8 cellular contexts compared by ENCODE assay signal in the genomic region with DNA sequence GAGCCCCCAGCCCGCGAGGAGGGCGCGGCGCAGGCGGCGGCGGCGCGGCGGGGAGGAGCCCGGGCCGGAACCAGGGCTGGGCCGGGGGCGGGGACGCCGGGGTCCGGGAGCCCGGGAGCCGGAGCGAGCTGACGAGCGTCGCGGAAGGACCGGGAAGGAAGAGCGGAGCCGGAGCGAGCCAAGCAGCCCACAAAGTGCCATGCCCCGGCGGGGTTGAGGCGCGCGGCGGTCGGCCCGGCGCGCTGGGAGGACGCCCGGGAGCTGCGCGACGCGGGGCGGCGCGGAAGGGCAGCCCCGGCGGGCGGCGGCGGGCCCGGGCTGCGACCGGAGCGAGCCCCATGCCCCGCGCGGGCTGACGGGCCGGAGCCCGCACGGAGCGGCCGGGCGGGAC. TPM values are rescaled to one million over a fixed set of nuclear protein-coding genes. Genes with fewer than 3 reads are reported as not detected.
DNase-seq lines count a peak whose midpoint lies in the region; ATAC-seq, FAIRE-seq and TF ChIP-seq lines count a peak whose summit lies in the region.

No MANE protein-coding gene starts in this region.

- H3K79me1 ChIP-seq in trophoblast cell (ENCODE audit: low read length): peaks cover 4% of the 10 kb centered on the region

- no peak for FAIRE-seq in GM19239 (lab: Jason Lieb, UNC)

- H4K12ac ChIP-seq in trophoblast cell (ENCODE audit: low read depth, low read length): no peak overlapping the region

- no peak overlapping the region for H2BK120ac ChIP-seq in trophoblast cell (ENCODE audit: insufficient read depth, low read length, poor library complexity)

- ATAC-seq in GM18868 (IDR thresholded peaks at IDR 0.05; ENCODE audit: unreplicated experiment) (peak; percentile 28), HG03045 (IDR thresholded peaks at IDR 0.05; ENCODE audit: unreplicated experiment) (peak; percentile 39)

- H3K18ac ChIP-seq in trophoblast cell (ENCODE audit: low read length): peak overlapping the region; percentile 71

- H3K27me3 ChIP-seq in SK-N-SH (ENCODE audit: insufficient read depth): no peaks in the 10 kb centered on the region
- H3K27me3 ChIP-seq in trophoblast cell (ENCODE audit: insufficient read depth, low read length): peaks cover 20% of the 10 kb centered on the region

- CTCF ChIA-PET in SK-N-SH (lab: Yijun Ruan, JAX): interaction anchor here (1.2 to 1.6 kb wide), 4 partner anchors 10 to 137 kb away, joined by 3 to 6 read pairs (median 4); no protein-coding TSS in a partner anchor

- H3K4me1 ChIP-seq in SK-N-SH (ENCODE audit: control insufficient read depth in 1 of 2, insufficient read depth in 2 of 2, low read depth in 1 of 2, low read length in 1 of 2): peaks cover 7 to 22% of the 10 kb centered on the region in 2 experiments; a peak in 2 of 4 replicates
- H3K4me1 ChIP-seq in trophoblast cell (ENCODE audit: control insufficient read depth in 1 of 2, insufficient read depth in 2 of 2, low read length in 2 of 2): peaks cover 18 to 22% of the 10 kb centered on the region in 2 experiments

- no peaks in the 10 kb centered on the region for H3K9me2 ChIP-seq in SK-N-SH

- no peak for TF ChIP-seq CTCF in SK-N-SH (IDR thresholded peaks at IDR 0.05)

- peak overlapping the region; percentile 30 for H2BK12ac ChIP-seq in trophoblast cell (ENCODE audit: low read length)

- H4K20me1 ChIP-seq in SK-N-SH (ENCODE audit: insufficient read depth): peaks cover 42% of the 10 kb centered on the region

- 17% methylated on average over 1 of the region's 67 CpGs for WGBS in SK-N-SH (ENCODE audit: low lambda C conversion rate)
- no CpG with 5 or more reads among the region's 67 CpGs for WGBS in trophoblast cell (ENCODE audit: extremely low coverage, insufficient coverage, insufficient read length)

- H3K4me2 ChIP-seq in SK-N-SH: peak overlapping the region; percentile 93; the same call in 1 of the 2 replicates
- peak overlapping the region; percentile 83 for H3K4me2 ChIP-seq in trophoblast cell (ENCODE audit: low read length)

- DNase-seq in AG20443 (ENCODE audit: low spot score): peak; percentile 82
- DNase-seq in SK-N-SH: no peak
- DNase-seq in fibroblast of gingiva (ENCODE audit: low read depth): peak; percentile 72
- DNase-seq in trophoblast cell: peak in 1 of 2 donors; percentile 9
- no peak for DNase-seq in GM19239 (ENCODE audit: insufficient read length, low spot score)
- no peak for DNase-seq in iPS-NIHi7 (ENCODE audit: extremely low spot score)

- TF ChIP-seq RAD21 in SK-N-SH (IDR thresholded peaks at IDR 0.05; ENCODE audit: low read length): no peak

- H3K36me3 ChIP-seq in SK-N-SH (replicated peaks in 1 of 2; ENCODE audit: control insufficient read depth in 1 of 2, insufficient read depth in 2 of 2, low read length in 1 of 2) (peaks cover 0 to 3% of the 10 kb centered on the region in 2 experiments), trophoblast cell (ENCODE audit: control insufficient read depth in 1 of 2, insufficient read depth in 2 of 2, low read length in 2 of 2) (peaks cover 0 to 6% of the 10 kb centered on the region in 2 experiments)

- H3K79me2 ChIP-seq in SK-N-SH (ENCODE audit: insufficient read depth): peaks cover 40% of the 10 kb centered on the region
- H3K79me2 ChIP-seq in trophoblast cell (ENCODE audit: control insufficient read depth, insufficient read depth, low read length, poor library complexity): peaks cover 2% of the 10 kb centered on the region

- H3K4me3 ChIP-seq in SK-N-SH (ENCODE audit: low read depth in 2 of 2, low read length in 1 of 2) (peak overlapping the region; percentile 81 to 82), trophoblast cell (ENCODE audit: low read depth, low read length) (peak overlapping the region; percentile 84)

- TF ChIP-seq EP300 in SK-N-SH (IDR thresholded peaks at IDR 0.05; ENCODE audit: borderline replicate concordance in 1 of 2, low read depth in 1 of 2, low read length in 1 of 2): no peak

- no peak overlapping the region for H3K4ac ChIP-seq in trophoblast cell (ENCODE audit: low read depth, low read length)

- peak overlapping the region; percentile 29 for H3K14ac ChIP-seq in trophoblast cell (ENCODE audit: low read length)

- H2AK5ac ChIP-seq in trophoblast cell (ENCODE audit: low read length): no peak overlapping the region

- POLR2A ChIA-PET in SK-N-SH (lab: Yijun Ruan, JAX): no interaction called here

- H3K27ac ChIP-seq in SK-N-SH (ENCODE audit: low read depth in 2 of 2, low read length in 1 of 2) (peak overlapping the region in 1 of 2 experiments; percentile 71; a peak in 2 of 4 replicates), trophoblast cell (ENCODE audit: low read depth, low read length) (peak overlapping the region; percentile 54)

- H3K23ac ChIP-seq in trophoblast cell (ENCODE audit: low read length): no peak overlapping the region

- H2BK5ac ChIP-seq in trophoblast cell (ENCODE audit: low read depth, low read length, poor library complexity): no peak overlapping the region

- peak overlapping the region; percentile 61 for H4K91ac ChIP-seq in trophoblast cell (ENCODE audit: low read depth, low read length)

- no peaks in the 10 kb centered on the region for H3F3A ChIP-seq in SK-N-SH (replicated peaks; ENCODE audit: insufficient read depth)

- no peak overlapping the region for H2AFZ ChIP-seq in SK-N-SH (ENCODE audit: low read depth)
- H2AFZ ChIP-seq in trophoblast cell (ENCODE audit: insufficient read depth, low read length, poor library complexity): no peak overlapping the region

- H3K9me3 ChIP-seq in SK-N-SH (no peaks in the 10 kb centered on the region), trophoblast cell (ENCODE audit: insufficient read depth, low read depth, low read length) (no peaks in the 10 kb centered on the region)

- H4K8ac ChIP-seq in trophoblast cell (ENCODE audit: low read depth, low read length): no peak overlapping the region

- H3K9ac ChIP-seq in SK-N-SH (no peak overlapping the region; the same call in 1 of the 2 replicates), trophoblast cell (ENCODE audit: low read length) (peak overlapping the region; percentile 71)

TF ChIP-seq in SK-N-SH, 30 proteins besides CTCF, POLR2A, EP300 and RAD21:
- TF ChIP-seq FOXJ3 (CRISPR knock-in tag; IDR thresholded peaks at IDR 0.05): no peak

RNA-seq across cellular contexts. Expression of gene FOXP4, which starts 0.3 kb away (rescaled TPM):
- polyA plus RNA-seq in SK-N-SH (2012; rRNA removed): 2.5 and 7.3 TPM in 2 replicates
- 3.3 and 6.1 TPM in 2 replicates for polyA plus RNA-seq in SK-N-SH (2012; cell fraction: cytosol; rRNA removed)
- polyA plus RNA-seq in SK-N-SH (2012; cell fraction: nucleus; rRNA removed): 10.6 and 13.5 TPM in 2 replicates
- polyA plus RNA-seq in trophoblast cell (2013): 14.4 TPM in 2 replicates

Comparison
In these comparisons a context has a peak if more than half of its experiments do, and no peak if none do; other contexts are left out.
1. DNase-seq: peak in AG20443 (single experiment) and fibroblast of gingiva (single experiment); none in SK-N-SH (single experiment), GM19239 (single experiment) and iPS-NIHi7 (single experiment).